In the genomic region with DNA sequence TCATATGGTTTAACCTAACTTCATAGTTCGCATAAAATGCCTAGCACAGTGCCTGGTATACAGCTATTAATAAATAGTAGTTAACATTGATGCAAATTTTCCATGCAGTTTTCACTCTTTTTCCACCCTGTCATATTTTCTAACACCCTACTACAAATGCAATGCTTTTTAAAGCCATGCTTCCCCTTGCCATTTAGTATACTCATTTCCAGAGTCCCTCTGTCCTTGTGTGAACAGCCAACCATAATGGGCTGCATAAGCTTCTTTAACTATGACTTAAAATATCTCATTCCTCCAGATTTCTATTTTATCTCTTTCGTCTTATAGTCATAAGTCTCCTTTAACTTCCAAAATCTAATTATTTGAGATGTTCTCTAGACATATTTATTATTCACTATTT, we compare ENCODE assay signal across 29 cellular contexts.
"Had no signal": no experiment of that assay in that cellular context is flagged by ENCODE, and none has a peak within 500 bp of the region (broad histone marks: within the 10 kb centered on the region; RNA-seq: fewer than 3 reads in every experiment).

No MANE protein-coding gene starts in this region.

- H3K36me3 Mint-ChIP-seq: natural killer cell; neural progenitor cell; stimulated activated memory B cell treated with anti-CD40 and anti-IgM and Interleukin-4, amounts not matched to agents 10 μg/mL and 1 μg/mL and 100 μg/mL, for 72 hours; type B pancreatic cell had no signal

- H3K36me3 ChIP-seq: neural progenitor cell, ovary, right lobe of liver, sigmoid colon, suprapubic skin, tibial artery, transverse colon, upper lobe of right lung, uterus had no signal

- H3K79me2 ChIP-seq: parathyroid adenoma had no signal

- H3K27ac ChIP-seq: neural progenitor cell, ovary, parathyroid adenoma, psoas muscle, right lobe of liver, sigmoid colon, suprapubic skin, testis, tibial artery, transverse colon, upper lobe of right lung, uterus had no signal

- H3K4me2 ChIP-seq: neural progenitor cell had no signal

- H3K27me3 Mint-ChIP-seq: stimulated activated naive CD8-positive, alpha-beta T cell treated with anti-CD3 and anti-CD28 coated beads, Interleukin-15, amount 100 ng/mL, for 72 hours had no signal

- H3K27me3 ChIP-seq: neural progenitor cell, ovary, right lobe of liver, sigmoid colon, suprapubic skin, testis, tibial artery, transverse colon, upper lobe of right lung, uterus had no signal

- DNase-seq: natural killer cell; occipital lobe; ovary; posterior cingulate gyrus; psoas muscle; right cardiac atrium; right lobe of liver; sigmoid colon; small intestine; stimulated activated CD4-positive, alpha-beta T cell treated with anti-CD3 and anti-CD28 coated beads, Interleukin-15, amount 100 ng/mL, for 24 hours; stimulated activated CD4-positive, alpha-beta T cell treated with anti-CD3 and anti-CD28 coated beads, Interleukin-2, amount 100 ng/mL, for 24 hours; stimulated activated CD4-positive, alpha-beta T cell treated with anti-CD3 and anti-CD28 coated beads, Interleukin-2, amount 100 ng/mL, for 48 hours; stimulated activated CD4-positive, alpha-beta T cell treated with anti-CD3 and anti-CD28 coated beads, Interleukin-4, amount 100 ng/mL, for 24 hours; stimulated activated CD8-positive, alpha-beta memory T cell treated with anti-CD3 and anti-CD28 coated beads, Interleukin-4, amount 100 ng/mL, for 48 hours; stimulated activated naive CD4-positive, alpha-beta T cell; stimulated activated naive CD8-positive, alpha-beta T cell treated with anti-CD3 and anti-CD28 coated beads, Interleukin-15, amount 100 ng/mL, for 72 hours; stimulated activated naive CD8-positive, alpha-beta T cell treated with anti-CD3 and anti-CD28 coated beads, Interleukin-15, Interleukin-2, amounts not matched to agents 100 U/mL and 50 U/mL, for 24 hours; substantia nigra; testis; tibial artery; transverse colon; upper lobe of right lung; uterus had no signal

- H3K9me3 Mint-ChIP-seq: nephron, neural progenitor cell, type B pancreatic cell had no signal

- H3K4me1 ChIP-seq: neural progenitor cell, parathyroid adenoma, psoas muscle, right lobe of liver, sigmoid colon, suprapubic skin, testis, tibial artery, transverse colon, upper lobe of right lung, uterus had no signal

- H2AFZ ChIP-seq: neural progenitor cell, parathyroid adenoma had no signal

- ATAC-seq: natural killer cell; psoas muscle; right cardiac atrium; right lobe of liver; stimulated activated memory B cell treated with anti-CD40 and anti-IgM and Interleukin-4, amounts not matched to agents 10 μg/mL and 1 μg/mL and 100 μg/mL, for 72 hours; stimulated activated naive CD8-positive, alpha-beta T cell treated with anti-CD3 and anti-CD28 coated beads, Interleukin-15, amount 100 ng/mL, for 72 hours; stimulated activated naive CD8-positive, alpha-beta T cell treated with anti-CD3 and anti-CD28 coated beads, Interleukin-15, Interleukin-2, amounts not matched to agents 100 U/mL and 50 U/mL, for 24 hours; upper lobe of right lung had no signal

- H3K9ac ChIP-seq: neural progenitor cell, parathyroid adenoma had no signal

- H3K9me3 ChIP-seq: ovary, psoas muscle, right lobe of liver, sigmoid colon, suprapubic skin, testis, tibial artery, transverse colon, upper lobe of right lung, uterus had no signal

- FAIRE-seq: small intestine had no signal

- H3K4me3 Mint-ChIP-seq: natural killer cell; nephron; neural progenitor cell; stimulated activated memory B cell treated with anti-CD40 and anti-IgM and Interleukin-4, amounts not matched to agents 10 μg/mL and 1 μg/mL and 100 μg/mL, for 72 hours; stimulated activated naive CD8-positive, alpha-beta T cell treated with anti-CD3 and anti-CD28 coated beads, Interleukin-15, amount 100 ng/mL, for 72 hours; type B pancreatic cell had no signal

- H3K4me3 ChIP-seq: neural progenitor cell, ovary, psoas muscle, right lobe of liver, sigmoid colon, suprapubic skin, testis, tibial artery, transverse colon, upper lobe of right lung, uterus had no signal

- H3K4me1 Mint-ChIP-seq: natural killer cell; nephron; stimulated activated memory B cell treated with anti-CD40 and anti-IgM and Interleukin-4, amounts not matched to agents 10 μg/mL and 1 μg/mL and 100 μg/mL, for 72 hours; stimulated activated naive CD8-positive, alpha-beta T cell treated with anti-CD3 and anti-CD28 coated beads, Interleukin-15, amount 100 ng/mL, for 72 hours had no signal
